Comparison of ENCODE assay signal across 14 cellular contexts in genomic region chr10:119409906-119410305, GRCh38.
DNase-seq lines count a peak whose midpoint lies in the region; ATAC-seq and TF ChIP-seq lines count a peak whose summit lies in the region.
"Had no signal": no experiment of that assay in that cellular context is flagged by ENCODE, and none has a peak within 500 bp of the region (broad histone marks: within the 10 kb centered on the region; RNA-seq: fewer than 3 reads in every experiment).

No MANE protein-coding gene starts in this region.

- H3K27ac ChIP-seq in adrenal gland: peak overlapping the region in 2 of 5 donors; percentile 68 to 87
- peak overlapping the region in 2 of 3 donors; percentile 36 to 53 for H3K27ac ChIP-seq in thyroid gland
- no peak overlapping the region for H3K27ac ChIP-seq in MM.1S (ENCODE audit: low read length)

- H3K4me1 ChIP-seq in adrenal gland (replicated peaks in 1 of 2) (peaks cover 10 to 35% of the 10 kb centered on the region in 2 donors), mucosa of stomach (ENCODE audit: control insufficient read depth, insufficient read depth, low read length) (peaks cover 16% of the 10 kb centered on the region), thyroid gland (peaks cover 46 to 55% of the 10 kb centered on the region in 2 donors), MM.1S (ENCODE audit: low read length) (peaks cover 9% of the 10 kb centered on the region; the same call in 1 of the 2 replicates), HAP-1 (no peaks in the 10 kb centered on the region)

- no peak overlapping the region for H2AFZ ChIP-seq in MM.1S (ENCODE audit: low read length)

- H3F3A ChIP-seq in MM.1S (ENCODE audit: insufficient read depth, low read length): peaks cover 7% of the 10 kb centered on the region; the same call in 1 of the 2 replicates

- in situ Hi-C loops in HAP-1 (cut with MboI; ENCODE audit: low sequenced_read_pairs): no loop called here

- TF ChIP-seq POLR2A in adrenal gland (IDR thresholded peaks at IDR 0.05) (no peak), thyroid gland (IDR thresholded peaks at IDR 0.05) (no peak)

- ATAC-seq in GM21723 (IDR thresholded peaks at IDR 0.05; ENCODE audit: unreplicated experiment): no peak
- ATAC-seq: activated T-helper 17 cell treated with anti-CD3 and anti-CD28 coated beads, Interleukin-2, amount 50 U/mL, for 72 hours; natural killer cell; T-cell had no signal

- no peaks in the 10 kb centered on the region for H3K27me3 ChIP-seq in adrenal gland
- H3K27me3 ChIP-seq in mucosa of stomach (ENCODE audit: control insufficient read depth, insufficient read depth, low read length): no peaks in the 10 kb centered on the region
- H3K27me3 ChIP-seq in thyroid gland: no peaks in the 10 kb centered on the region
- no peaks in the 10 kb centered on the region for H3K27me3 ChIP-seq in MM.1S (replicated peaks; ENCODE audit: insufficient read depth, low read length)
- no peaks in the 10 kb centered on the region for H3K27me3 ChIP-seq in HAP-1 (ENCODE audit: low read depth)
- H3K27me3 ChIP-seq: breast epithelium had no signal

- no peak for TF ChIP-seq CTCF in adrenal gland (IDR thresholded peaks at IDR 0.05)
- TF ChIP-seq CTCF in thyroid gland (IDR thresholded peaks at IDR 0.05): no peak
- TF ChIP-seq CTCF in MM.1S (IDR thresholded peaks at IDR 0.05; ENCODE audit: low read length): no peak

- DNase-seq in adrenal gland (peak; percentile 35 to 87 (median 61)), cardiac septum (ENCODE audit: low spot score) (peak; percentile 85), thyroid gland (peak; percentile 29 to 30), MM.1S (no peak), Kasumi-1 (lab: John Stamatoyannopoulos, UW) (no peak), HAP-1 (ENCODE audit: low spot score in 2 of 2) (no peak)
- DNase-seq: activated CD4-positive, alpha-beta T cell treated with anti-CD3 and anti-CD28 coated beads, Interleukin-2, amount 10 ng/mL, durations not matched to agents 7 days and 5 days; DND-41; natural killer cell; T-cell had no signal

- intact Hi-C loops in adrenal gland (cut with DNase I) (no loop called here), cardiac septum (cut with DNase I) (loop anchor here (2.0 kb wide), 1 partner anchor 39 kb away; no protein-coding TSS in a partner anchor), thyroid gland (cut with DNase I) (no loop called here)

- no peaks in the 10 kb centered on the region for H3K9me3 ChIP-seq in adrenal gland (replicated peaks in 1 of 3)
- H3K9me3 ChIP-seq in mucosa of stomach (ENCODE audit: control insufficient read depth, low read length): no peaks in the 10 kb centered on the region
- no peaks in the 10 kb centered on the region for H3K9me3 ChIP-seq in thyroid gland
- no peaks in the 10 kb centered on the region for H3K9me3 ChIP-seq in MM.1S (replicated peaks; ENCODE audit: insufficient read depth, low read length)
- H3K9me3 ChIP-seq in HAP-1: no peaks in the 10 kb centered on the region
- H3K9me3 ChIP-seq: breast epithelium had no signal

- peaks cover 65% of the 10 kb centered on the region for H3K79me2 ChIP-seq in MM.1S (ENCODE audit: low read length)

- peaks cover 4% of the 10 kb centered on the region; the same call in 1 of the 2 replicates for H4K20me1 ChIP-seq in MM.1S (ENCODE audit: insufficient read depth, low read length)

- H3K4me2 ChIP-seq in MM.1S (ENCODE audit: low read depth, low read length): no peak overlapping the region

- H3K36me3 ChIP-seq in adrenal gland (replicated peaks in 1 of 2) (no peaks in the 10 kb centered on the region), mucosa of stomach (ENCODE audit: control insufficient read depth, insufficient read depth, low read length) (no peaks in the 10 kb centered on the region), thyroid gland (no peaks in the 10 kb centered on the region), MM.1S (replicated peaks; ENCODE audit: insufficient read depth, low read length) (no peaks in the 10 kb centered on the region), HAP-1 (replicated peaks) (no peaks in the 10 kb centered on the region)
- H3K36me3 ChIP-seq: breast epithelium had no signal

- 74 to 89% (median 77%) methylated on average over 12 to 18 of the region's 18 CpGs for WGBS in adrenal gland, 4 donors
- WGBS in thyroid gland, 2 donors: 90 to 92% methylated on average over 17 to 18 of the region's 18 CpGs

- H3K9ac ChIP-seq in mucosa of stomach (ENCODE audit: low read length) (peak overlapping the region; percentile 2), MM.1S (ENCODE audit: low read length) (no peak overlapping the region)

- H3K4me3 ChIP-seq in adrenal gland (no peak overlapping the region), mucosa of stomach (ENCODE audit: low read length) (no peak overlapping the region), thyroid gland (replicated peaks in 1 of 3) (no peak overlapping the region), MM.1S (ENCODE audit: low read length) (no peak overlapping the region), HAP-1 (no peak overlapping the region)
- H3K4me3 ChIP-seq: breast epithelium had no signal

- H3K9me2 ChIP-seq in MM.1S (replicated peaks; ENCODE audit: insufficient read depth, low read length): no peaks in the 10 kb centered on the region

Comparison
In these comparisons a context has a peak if more than half of its experiments do, and no peak if none do; other contexts are left out.
1. DNase-seq: peak in adrenal gland (7 of 7), cardiac septum (single experiment) and thyroid gland (2 of 2); none in MM.1S (single experiment), Kasumi-1 (0 of 2) and HAP-1 (0 of 2).